Comparison of ENCODE assay signal across 21 cellular contexts in the genomic region with DNA sequence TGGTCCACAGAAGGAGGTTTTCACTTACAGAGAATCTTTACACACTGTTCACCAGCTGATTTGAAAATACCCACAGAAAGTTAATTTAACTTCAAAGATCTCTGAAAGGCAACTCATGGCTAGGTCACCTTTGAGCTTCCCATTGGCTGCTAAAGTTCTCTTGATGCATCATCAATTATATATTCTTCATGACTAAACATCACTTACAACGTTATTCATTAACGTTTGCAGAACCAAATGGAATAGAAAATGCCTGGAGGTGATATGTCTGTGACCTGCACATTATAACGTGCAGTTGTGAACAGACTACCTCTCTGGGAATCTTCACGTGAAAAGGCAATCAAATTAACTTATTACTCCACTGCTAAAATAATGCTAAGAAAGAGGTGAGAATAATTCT.
"Had no signal": no experiment of that assay in that cellular context is flagged by ENCODE, and none has a peak within 500 bp of the region (broad histone marks: within the 10 kb centered on the region; RNA-seq: fewer than 3 reads in every experiment).

No MANE protein-coding gene starts in this region.

- FAIRE-seq: colon, keratinocyte, urothelium cell line had no signal

- DNase-seq: dorsolateral prefrontal cortex; effector CD4-positive, alpha-beta T cell; gastrocnemius medialis; head of caudate nucleus; left cardiac atrium; left lung; mesenchymal stem cell; mucosa of descending colon; naive B cell; spleen; stimulated activated CD4-positive, alpha-beta T cell treated with anti-CD3 and anti-CD28 coated beads, Interleukin-4, amount 100 ng/mL, for 4 hours; stimulated activated naive CD8-positive, alpha-beta T cell treated with anti-CD3 and anti-CD28 coated beads, Interleukin-15, Interleukin-2, amounts not matched to agents 100 U/mL and 50 U/mL, for 24 hours; upper lobe of left lung had no signal

- H3K27me3 ChIP-seq: dorsolateral prefrontal cortex, gastrocnemius medialis, left lung, neural progenitor cell, right atrium auricular region, spleen, tibial nerve, upper lobe of left lung had no signal

- H3K4me3 ChIP-seq: dorsolateral prefrontal cortex, gastrocnemius medialis, left lung, mucosa of descending colon, neural progenitor cell, right atrium auricular region, skin epidermis, spleen, thoracic aorta, tibial nerve, upper lobe of left lung had no signal

- H3K36me3 ChIP-seq: neural progenitor cell had no signal
